1 cellular context compared by ENCODE assay signal in the genomic region with DNA sequence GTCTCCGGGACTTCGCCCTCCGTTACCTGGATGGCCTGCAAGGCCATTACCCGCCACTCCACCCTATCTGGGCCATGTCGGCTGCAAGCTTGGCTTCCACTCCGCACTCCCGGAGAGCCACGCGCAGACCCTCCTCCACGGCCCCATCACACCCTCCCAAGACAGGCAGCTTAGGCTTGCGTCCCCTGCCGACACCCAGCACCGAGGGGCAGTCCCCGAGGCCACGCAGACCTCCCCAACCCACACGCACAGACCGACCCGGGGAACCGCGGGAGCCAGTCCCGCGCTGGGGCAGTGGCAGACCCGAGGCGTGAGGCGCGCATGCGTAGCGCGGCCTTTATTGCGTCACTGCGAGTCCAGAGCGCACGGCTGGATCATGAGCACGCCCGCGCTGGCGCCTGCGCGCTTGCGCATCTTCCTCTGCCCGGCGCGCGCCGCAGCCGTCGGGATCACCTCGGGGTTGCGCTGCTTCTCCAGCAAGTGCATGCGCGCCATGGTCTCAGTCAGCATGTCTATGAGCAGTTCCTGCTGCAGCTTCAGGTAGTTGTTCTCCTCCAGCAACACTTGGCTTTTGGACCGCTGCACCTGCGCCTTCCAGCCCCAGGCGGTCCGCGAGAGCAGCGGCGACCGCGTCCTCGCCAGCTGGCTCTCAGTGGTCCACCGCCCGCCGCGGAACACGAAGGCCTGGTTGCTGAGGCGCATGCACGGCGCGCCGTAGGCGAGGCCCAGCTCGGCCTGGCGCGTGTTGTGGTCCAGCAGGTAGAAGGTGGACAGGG.
A peak's percentile ranks its signal among the peaks of the same experiment; 100 is the strongest.
TF ChIP-seq lines count a peak whose summit lies in the region.

No MANE protein-coding gene starts in this region.

TF ChIP-seq in HEK293, 187 proteins besides CTCF, POLR2A, EP300 and RAD21 (continued from another document and continues in another):
- TF ChIP-seq, protein P1, sequence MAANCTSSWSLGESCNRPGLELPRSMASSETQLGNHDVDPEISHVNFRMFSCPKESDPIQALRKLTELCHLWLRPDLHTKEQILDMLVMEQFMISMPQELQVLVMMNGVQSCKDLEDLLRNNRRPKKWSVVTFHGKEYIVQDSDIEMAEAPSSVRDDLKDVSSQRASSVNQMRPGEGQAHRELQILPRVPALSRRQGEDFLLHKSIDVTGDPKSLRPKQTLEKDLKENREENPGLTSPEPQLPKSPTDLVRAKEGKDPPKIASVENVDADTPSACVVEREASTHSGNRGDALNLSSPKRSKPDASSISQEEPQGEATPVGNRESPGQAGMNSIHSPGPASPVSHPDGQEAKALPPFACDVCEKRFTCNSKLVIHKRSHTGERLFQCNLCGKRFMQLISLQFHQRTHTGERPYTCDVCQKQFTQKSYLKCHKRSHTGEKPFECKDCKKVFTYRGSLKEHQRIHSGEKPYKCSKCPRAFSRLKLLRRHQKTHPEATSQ (tag by site-specific recombination; IDR thresholded peaks at IDR 0.05), result 0 out of 2 replicates have a peak, but pooled peaks have one; percentile 73
- TF ChIP-seq ZBTB21 (tag by site-specific recombination; IDR thresholded peaks at IDR 0.05) (peak; percentile 55; the same call in 1 of the 2 replicates), ZNF626 (tag by site-specific recombination; IDR thresholded peaks at IDR 0.05) (no peak), ZNF670 (tag by site-specific recombination; IDR thresholded peaks at IDR 0.05; ENCODE audit: low read depth) (no peak), ZNF571 (tag by site-specific recombination; IDR thresholded peaks at IDR 0.05) (no peak), ZNF785 (tag by site-specific recombination; IDR thresholded peaks at IDR 0.05) (no peak), KLF10 (tag by site-specific recombination; IDR thresholded peaks at IDR 0.05) (no peak), ZNF274 (IDR thresholded peaks at IDR 0.05; ENCODE audit: low read length) (no peak), ZNF274 (tag by site-specific recombination; IDR thresholded peaks at IDR 0.05; ENCODE audit: borderline replicate concordance) (no peak), SP7 (tag by site-specific recombination; IDR thresholded peaks at IDR 0.05) (peak; percentile 81), ZNF629 (tag by site-specific recombination; IDR thresholded peaks at IDR 0.05) (peak; percentile 89), PRDM1 (tag by site-specific recombination; IDR thresholded peaks at IDR 0.05) (no peak), ZNF266 (tag by site-specific recombination; IDR thresholded peaks at IDR 0.05; ENCODE audit: low read depth) (no peak), HOXD13 (CRISPR knock-in tag; IDR thresholded peaks at IDR 0.05; ENCODE audit: borderline replicate concordance) (0 out of 2 replicates have a peak, but pooled peaks have one; percentile 43), SCRT2 (tag by site-specific recombination; IDR thresholded peaks at IDR 0.05) (peak; percentile 70), ZNF777 (tag by site-specific recombination; IDR thresholded peaks at IDR 0.05; ENCODE audit: borderline replicate concordance) (peak; percentile 98), ZNF114 (tag by site-specific recombination; IDR thresholded peaks at IDR 0.05) (no peak), YY2 (tag by site-specific recombination; IDR thresholded peaks at IDR 0.05) (0 out of 2 replicates have a peak, but pooled peaks have one; percentile 37), ZNF335 (tag by site-specific recombination; conservative IDR thresholded peaks at IDR 0.05) (peak; percentile 84), ZNF830 (tag by site-specific recombination; IDR thresholded peaks at IDR 0.05; ENCODE audit: low read depth) (no peak), ZNF610 (tag by site-specific recombination; IDR thresholded peaks at IDR 0.05; ENCODE audit: borderline replicate concordance) (peak; percentile 16; the same call in 1 of the 2 replicates), ZNF76 (tag by site-specific recombination; IDR thresholded peaks at IDR 0.05; ENCODE audit: borderline replicate concordance, low read depth) (peak; percentile 72; the same call in 1 of the 2 replicates), ZNF211 (tag by site-specific recombination; IDR thresholded peaks at IDR 0.05; ENCODE audit: low read depth) (no peak), ZSCAN23 (tag by site-specific recombination; IDR thresholded peaks at IDR 0.05) (0 out of 2 replicates have a peak, but pooled peaks have one; percentile 35)
- TF ChIP-seq, protein P2, sequence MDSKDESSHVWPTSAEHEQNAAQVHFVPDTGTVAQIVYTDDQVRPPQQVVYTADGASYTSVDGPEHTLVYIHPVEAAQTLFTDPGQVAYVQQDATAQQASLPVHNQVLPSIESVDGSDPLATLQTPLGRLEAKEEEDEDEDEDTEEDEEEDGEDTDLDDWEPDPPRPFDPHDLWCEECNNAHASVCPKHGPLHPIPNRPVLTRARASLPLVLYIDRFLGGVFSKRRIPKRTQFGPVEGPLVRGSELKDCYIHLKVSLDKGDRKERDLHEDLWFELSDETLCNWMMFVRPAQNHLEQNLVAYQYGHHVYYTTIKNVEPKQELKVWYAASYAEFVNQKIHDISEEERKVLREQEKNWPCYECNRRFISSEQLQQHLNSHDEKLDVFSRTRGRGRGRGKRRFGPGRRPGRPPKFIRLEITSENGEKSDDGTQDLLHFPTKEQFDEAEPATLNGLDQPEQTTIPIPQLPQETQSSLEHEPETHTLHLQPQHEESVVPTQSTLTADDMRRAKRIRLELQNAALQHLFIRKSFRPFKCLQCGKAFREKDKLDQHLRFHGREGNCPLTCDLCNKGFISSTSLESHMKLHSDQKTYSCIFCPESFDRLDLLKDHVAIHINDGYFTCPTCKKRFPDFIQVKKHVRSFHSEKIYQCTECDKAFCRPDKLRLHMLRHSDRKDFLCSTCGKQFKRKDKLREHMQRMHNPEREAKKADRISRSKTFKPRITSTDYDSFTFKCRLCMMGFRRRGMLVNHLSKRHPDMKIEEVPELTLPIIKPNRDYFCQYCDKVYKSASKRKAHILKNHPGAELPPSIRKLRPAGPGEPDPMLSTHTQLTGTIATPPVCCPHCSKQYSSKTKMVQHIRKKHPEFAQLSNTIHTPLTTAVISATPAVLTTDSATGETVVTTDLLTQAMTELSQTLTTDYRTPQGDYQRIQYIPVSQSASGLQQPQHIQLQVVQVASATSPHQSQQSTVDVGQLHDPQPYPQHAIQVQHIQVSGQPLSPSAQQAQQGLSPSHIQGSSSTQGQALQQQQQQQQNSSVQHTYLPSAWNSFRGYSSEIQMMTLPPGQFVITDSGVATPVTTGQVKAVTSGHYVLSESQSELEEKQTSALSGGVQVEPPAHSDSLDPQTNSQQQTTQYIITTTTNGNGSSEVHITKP (tag by site-specific recombination; IDR thresholded peaks at IDR 0.05), result no peak
- TF ChIP-seq, protein P3, sequence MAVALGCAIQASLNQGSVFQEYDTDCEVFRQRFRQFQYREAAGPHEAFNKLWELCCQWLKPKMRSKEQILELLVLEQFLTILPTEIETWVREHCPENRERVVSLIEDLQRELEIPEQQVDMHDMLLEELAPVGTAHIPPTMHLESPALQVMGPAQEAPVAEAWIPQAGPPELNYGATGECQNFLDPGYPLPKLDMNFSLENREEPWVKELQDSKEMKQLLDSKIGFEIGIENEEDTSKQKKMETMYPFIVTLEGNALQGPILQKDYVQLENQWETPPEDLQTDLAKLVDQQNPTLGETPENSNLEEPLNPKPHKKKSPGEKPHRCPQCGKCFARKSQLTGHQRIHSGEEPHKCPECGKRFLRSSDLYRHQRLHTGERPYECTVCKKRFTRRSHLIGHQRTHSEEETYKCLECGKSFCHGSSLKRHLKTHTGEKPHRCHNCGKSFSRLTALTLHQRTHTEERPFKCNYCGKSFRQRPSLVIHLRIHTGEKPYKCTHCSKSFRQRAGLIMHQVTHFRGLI (tag by site-specific recombination; IDR thresholded peaks at IDR 0.05), result no peak
- TF ChIP-seq, protein P4, sequence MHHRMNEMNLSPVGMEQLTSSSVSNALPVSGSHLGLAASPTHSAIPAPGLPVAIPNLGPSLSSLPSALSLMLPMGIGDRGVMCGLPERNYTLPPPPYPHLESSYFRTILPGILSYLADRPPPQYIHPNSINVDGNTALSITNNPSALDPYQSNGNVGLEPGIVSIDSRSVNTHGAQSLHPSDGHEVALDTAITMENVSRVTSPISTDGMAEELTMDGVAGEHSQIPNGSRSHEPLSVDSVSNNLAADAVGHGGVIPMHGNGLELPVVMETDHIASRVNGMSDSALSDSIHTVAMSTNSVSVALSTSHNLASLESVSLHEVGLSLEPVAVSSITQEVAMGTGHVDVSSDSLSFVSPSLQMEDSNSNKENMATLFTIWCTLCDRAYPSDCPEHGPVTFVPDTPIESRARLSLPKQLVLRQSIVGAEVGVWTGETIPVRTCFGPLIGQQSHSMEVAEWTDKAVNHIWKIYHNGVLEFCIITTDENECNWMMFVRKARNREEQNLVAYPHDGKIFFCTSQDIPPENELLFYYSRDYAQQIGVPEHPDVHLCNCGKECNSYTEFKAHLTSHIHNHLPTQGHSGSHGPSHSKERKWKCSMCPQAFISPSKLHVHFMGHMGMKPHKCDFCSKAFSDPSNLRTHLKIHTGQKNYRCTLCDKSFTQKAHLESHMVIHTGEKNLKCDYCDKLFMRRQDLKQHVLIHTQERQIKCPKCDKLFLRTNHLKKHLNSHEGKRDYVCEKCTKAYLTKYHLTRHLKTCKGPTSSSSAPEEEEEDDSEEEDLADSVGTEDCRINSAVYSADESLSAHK (tag by site-specific recombination; IDR thresholded peaks at IDR 0.05), result peak; percentile 11; the same call in 1 of the 2 replicates
- TF ChIP-seq, protein P5, sequence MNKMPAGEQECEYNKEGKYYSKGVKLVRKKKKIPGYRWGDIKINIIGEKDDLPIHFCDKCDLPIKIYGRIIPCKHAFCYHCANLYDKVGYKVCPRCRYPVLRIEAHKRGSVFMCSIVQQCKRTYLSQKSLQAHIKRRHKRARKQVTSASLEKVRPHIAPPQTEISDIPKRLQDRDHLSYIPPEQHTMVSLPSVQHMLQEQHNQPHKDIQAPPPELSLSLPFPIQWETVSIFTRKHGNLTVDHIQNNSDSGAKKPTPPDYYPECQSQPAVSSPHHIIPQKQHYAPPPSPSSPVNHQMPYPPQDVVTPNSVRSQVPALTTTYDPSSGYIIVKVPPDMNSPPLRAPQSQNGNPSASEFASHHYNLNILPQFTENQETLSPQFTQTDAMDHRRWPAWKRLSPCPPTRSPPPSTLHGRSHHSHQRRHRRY (tag by site-specific recombination; IDR thresholded peaks at IDR 0.05), result no peak
- TF ChIP-seq, protein P6, sequence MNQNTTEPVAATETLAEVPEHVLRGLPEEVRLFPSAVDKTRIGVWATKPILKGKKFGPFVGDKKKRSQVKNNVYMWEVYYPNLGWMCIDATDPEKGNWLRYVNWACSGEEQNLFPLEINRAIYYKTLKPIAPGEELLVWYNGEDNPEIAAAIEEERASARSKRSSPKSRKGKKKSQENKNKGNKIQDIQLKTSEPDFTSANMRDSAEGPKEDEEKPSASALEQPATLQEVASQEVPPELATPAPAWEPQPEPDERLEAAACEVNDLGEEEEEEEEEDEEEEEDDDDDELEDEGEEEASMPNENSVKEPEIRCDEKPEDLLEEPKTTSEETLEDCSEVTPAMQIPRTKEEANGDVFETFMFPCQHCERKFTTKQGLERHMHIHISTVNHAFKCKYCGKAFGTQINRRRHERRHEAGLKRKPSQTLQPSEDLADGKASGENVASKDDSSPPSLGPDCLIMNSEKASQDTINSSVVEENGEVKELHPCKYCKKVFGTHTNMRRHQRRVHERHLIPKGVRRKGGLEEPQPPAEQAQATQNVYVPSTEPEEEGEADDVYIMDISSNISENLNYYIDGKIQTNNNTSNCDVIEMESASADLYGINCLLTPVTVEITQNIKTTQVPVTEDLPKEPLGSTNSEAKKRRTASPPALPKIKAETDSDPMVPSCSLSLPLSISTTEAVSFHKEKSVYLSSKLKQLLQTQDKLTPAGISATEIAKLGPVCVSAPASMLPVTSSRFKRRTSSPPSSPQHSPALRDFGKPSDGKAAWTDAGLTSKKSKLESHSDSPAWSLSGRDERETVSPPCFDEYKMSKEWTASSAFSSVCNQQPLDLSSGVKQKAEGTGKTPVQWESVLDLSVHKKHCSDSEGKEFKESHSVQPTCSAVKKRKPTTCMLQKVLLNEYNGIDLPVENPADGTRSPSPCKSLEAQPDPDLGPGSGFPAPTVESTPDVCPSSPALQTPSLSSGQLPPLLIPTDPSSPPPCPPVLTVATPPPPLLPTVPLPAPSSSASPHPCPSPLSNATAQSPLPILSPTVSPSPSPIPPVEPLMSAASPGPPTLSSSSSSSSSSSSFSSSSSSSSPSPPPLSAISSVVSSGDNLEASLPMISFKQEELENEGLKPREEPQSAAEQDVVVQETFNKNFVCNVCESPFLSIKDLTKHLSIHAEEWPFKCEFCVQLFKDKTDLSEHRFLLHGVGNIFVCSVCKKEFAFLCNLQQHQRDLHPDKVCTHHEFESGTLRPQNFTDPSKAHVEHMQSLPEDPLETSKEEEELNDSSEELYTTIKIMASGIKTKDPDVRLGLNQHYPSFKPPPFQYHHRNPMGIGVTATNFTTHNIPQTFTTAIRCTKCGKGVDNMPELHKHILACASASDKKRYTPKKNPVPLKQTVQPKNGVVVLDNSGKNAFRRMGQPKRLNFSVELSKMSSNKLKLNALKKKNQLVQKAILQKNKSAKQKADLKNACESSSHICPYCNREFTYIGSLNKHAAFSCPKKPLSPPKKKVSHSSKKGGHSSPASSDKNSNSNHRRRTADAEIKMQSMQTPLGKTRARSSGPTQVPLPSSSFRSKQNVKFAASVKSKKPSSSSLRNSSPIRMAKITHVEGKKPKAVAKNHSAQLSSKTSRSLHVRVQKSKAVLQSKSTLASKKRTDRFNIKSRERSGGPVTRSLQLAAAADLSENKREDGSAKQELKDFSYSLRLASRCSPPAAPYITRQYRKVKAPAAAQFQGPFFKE (tag by site-specific recombination; IDR thresholded peaks at IDR 0.05; ENCODE audit: borderline replicate concordance), result peak; percentile 77; the same call in 1 of the 2 replicates
- TF ChIP-seq, protein P7, sequence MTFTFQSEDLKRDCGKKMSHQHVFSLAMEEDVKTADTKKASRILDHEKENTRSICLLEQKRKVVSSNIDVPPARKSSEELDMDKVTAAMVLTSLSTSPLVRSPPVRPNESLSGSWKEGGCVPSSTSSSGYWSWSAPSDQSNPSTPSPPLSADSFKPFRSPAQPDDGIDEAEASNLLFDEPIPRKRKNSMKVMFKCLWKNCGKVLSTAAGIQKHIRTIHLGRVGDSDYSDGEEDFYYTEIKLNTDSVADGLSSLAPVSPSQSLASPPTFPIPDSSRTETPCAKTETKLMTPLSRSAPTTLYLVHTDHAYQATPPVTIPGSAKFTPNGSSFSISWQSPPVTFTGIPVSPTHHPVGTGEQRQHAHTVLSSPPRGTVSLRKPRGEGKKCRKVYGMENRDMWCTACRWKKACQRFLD (tag by site-specific recombination; IDR thresholded peaks at IDR 0.05), result no peak
